In the genomic region with DNA sequence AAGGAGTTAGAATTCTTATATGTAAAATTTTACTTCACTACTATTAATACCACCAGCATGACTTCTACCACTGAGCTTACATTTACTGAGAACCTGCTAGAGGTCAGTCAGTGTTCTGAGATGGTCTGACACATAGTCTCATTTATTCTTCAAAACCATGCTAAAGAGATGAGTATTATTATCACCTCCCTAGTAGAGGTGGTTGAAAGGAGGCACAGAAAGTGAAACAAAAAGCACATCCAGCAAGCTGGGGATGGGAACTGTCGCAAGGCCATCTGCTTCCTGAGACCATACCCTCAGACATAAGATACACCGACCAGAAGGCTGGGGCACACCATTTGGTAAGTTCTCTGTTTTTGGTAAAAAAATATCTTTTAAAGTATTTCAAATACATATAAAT, we compare ENCODE assay signal across 12 cellular contexts.
A peak's percentile ranks its signal among the peaks of the same experiment; 100 is the strongest.
DNase-seq lines count a peak whose midpoint lies in the region; ATAC-seq lines count a peak whose summit lies in the region.
"Had no signal": no experiment of that assay in that cellular context is flagged by ENCODE, and none has a peak within 500 bp of the region (broad histone marks: within the 10 kb centered on the region; RNA-seq: fewer than 3 reads in every experiment).

No MANE protein-coding gene starts in this region.

- H3K27ac Mint-ChIP-seq in activated T-cell treated with anti-CD3 and anti-CD28 coated beads, Interleukin-2, amount 50 U/mL, for 24 hours = peak overlapping the region; percentile 52
- no peak overlapping the region for H3K27ac Mint-ChIP-seq in stimulated activated naive B cell treated with anti-CD40 and anti-IgM and Interleukin-4, amounts not matched to agents 10 μg/mL and 1 μg/mL and 100 μg/mL, for 72 hours
- H3K27ac Mint-ChIP-seq: endodermal cell had no signal

- H2AFZ ChIP-seq in mesenchymal stem cell (ENCODE audit: low read depth, low read length) = no peak overlapping the region

- no peak overlapping the region for H3K18ac ChIP-seq in mesenchymal stem cell (ENCODE audit: low read depth in 1 of 2, low read length in 2 of 2)

- DNase-seq in activated T-cell treated with anti-CD3 and anti-CD28 coated beads, Interleukin-2, amount 50 U/mL, for 24 hours = no peak
- no peak for DNase-seq in activated T-cell treated with anti-CD3 and anti-CD28 coated beads, Interleukin-2, amount 50 U/mL, for 1 hour
- peak; percentile 26 for DNase-seq in Jurkat, Clone E6-1 (ENCODE audit: low read depth, low spot score)
- no peak for DNase-seq in stimulated activated naive B cell treated with anti-CD40 and anti-IgM and Interleukin-4, amounts not matched to agents 10 μg/mL and 1 μg/mL and 100 μg/mL, for 72 hours
- no peak for DNase-seq in retina
- no peak for DNase-seq in mesenchymal stem cell
- DNase-seq: ACHN, endodermal cell, NCI-H2227 treated with DMSO at 0.1 percent for 48 hours, spleen had no signal

- H3K4me2 ChIP-seq in mesenchymal stem cell (ENCODE audit: low read length, poor library complexity, severe bottlenecking) = no peak overlapping the region

- no peak overlapping the region for H3K23ac ChIP-seq in mesenchymal stem cell (ENCODE audit: low read length in 2 of 2)

- H2BK120ac ChIP-seq in mesenchymal stem cell (ENCODE audit: low read depth, low read length) = no peak overlapping the region

- H4K91ac ChIP-seq in mesenchymal stem cell (ENCODE audit: low read length) = no peak overlapping the region

- no peaks in the 10 kb centered on the region for H3K4me1 ChIP-seq in mesenchymal stem cell (ENCODE audit: control insufficient read depth, insufficient read depth, low read depth, low read length)
- H3K4me1 ChIP-seq: spleen had no signal

- H2AK5ac ChIP-seq in mesenchymal stem cell (ENCODE audit: low read length, severe bottlenecking) = no peak overlapping the region

- no peaks in the 10 kb centered on the region for H3K9me3 Mint-ChIP-seq in activated T-cell treated with anti-CD3 and anti-CD28 coated beads, Interleukin-2, amount 50 U/mL, for 24 hours
- no peaks in the 10 kb centered on the region for H3K9me3 Mint-ChIP-seq in stimulated activated naive B cell treated with anti-CD40 and anti-IgM and Interleukin-4, amounts not matched to agents 10 μg/mL and 1 μg/mL and 100 μg/mL, for 72 hours
- H3K9me3 Mint-ChIP-seq: endodermal cell had no signal

- no peaks in the 10 kb centered on the region for H3K27me3 ChIP-seq in mesenchymal stem cell (ENCODE audit: control insufficient read depth in 1 of 2, insufficient read depth in 1 of 2, low read length in 2 of 2)
- H3K27me3 ChIP-seq: spleen had no signal

- H3K4ac ChIP-seq in mesenchymal stem cell (ENCODE audit: low read depth in 1 of 2, low read length in 2 of 2) = no peak overlapping the region

- H3K4me1 Mint-ChIP-seq in activated T-cell treated with anti-CD3 and anti-CD28 coated beads, Interleukin-2, amount 50 U/mL, for 24 hours (ENCODE audit: low read depth) = peaks cover 31% of the 10 kb centered on the region
- no peaks in the 10 kb centered on the region for H3K4me1 Mint-ChIP-seq in stimulated activated naive B cell treated with anti-CD40 and anti-IgM and Interleukin-4, amounts not matched to agents 10 μg/mL and 1 μg/mL and 100 μg/mL, for 72 hours
- H3K4me1 Mint-ChIP-seq: endodermal cell had no signal

- no peak overlapping the region for H2BK5ac ChIP-seq in mesenchymal stem cell (ENCODE audit: low read depth, low read length, poor library complexity, severe bottlenecking)

- H3K9me3 ChIP-seq in mesenchymal stem cell (ENCODE audit: control insufficient read depth, low read length) = no peaks in the 10 kb centered on the region
- H3K9me3 ChIP-seq: spleen had no signal

- peaks cover 86% of the 10 kb centered on the region for H3K36me3 Mint-ChIP-seq in activated T-cell treated with anti-CD3 and anti-CD28 coated beads, Interleukin-2, amount 50 U/mL, for 24 hours (ENCODE audit: low read depth)
- peaks cover 32 to 56% of the 10 kb centered on the region in 2 donors for H3K36me3 Mint-ChIP-seq in stimulated activated naive B cell treated with anti-CD40 and anti-IgM and Interleukin-4, amounts not matched to agents 10 μg/mL and 1 μg/mL and 100 μg/mL, for 72 hours

- H3K4me3 Mint-ChIP-seq in activated T-cell treated with anti-CD3 and anti-CD28 coated beads, Interleukin-2, amount 50 U/mL, for 24 hours = peak overlapping the region; percentile 35
- no peak overlapping the region for H3K4me3 Mint-ChIP-seq in stimulated activated naive B cell treated with anti-CD40 and anti-IgM and Interleukin-4, amounts not matched to agents 10 μg/mL and 1 μg/mL and 100 μg/mL, for 72 hours
- H3K4me3 Mint-ChIP-seq: endodermal cell had no signal

- no peaks in the 10 kb centered on the region for H3K27me3 Mint-ChIP-seq in activated T-cell treated with anti-CD3 and anti-CD28 coated beads, Interleukin-2, amount 50 U/mL, for 24 hours
- H3K27me3 Mint-ChIP-seq in stimulated activated naive B cell treated with anti-CD40 and anti-IgM and Interleukin-4, amounts not matched to agents 10 μg/mL and 1 μg/mL and 100 μg/mL, for 72 hours = no peaks in the 10 kb centered on the region

- WGBS in mesenchymal stem cell = 100% methylated on average over 1 of the region's 2 CpGs

- peaks cover 10 to 27% of the 10 kb centered on the region in 2 experiments for H3K36me3 ChIP-seq in mesenchymal stem cell (ENCODE audit: control insufficient read depth in 1 of 2, insufficient read depth in 2 of 2, low read depth in 1 of 2, low read length in 2 of 2)

- ATAC-seq in GM21619 (IDR thresholded peaks at IDR 0.05; ENCODE audit: unreplicated experiment) (peak; percentile 70), HG02840 (IDR thresholded peaks at IDR 0.05; ENCODE audit: low FRiP score, unreplicated experiment) (no peak)
- ATAC-seq in stimulated activated naive B cell treated with anti-CD40 and anti-IgM and Interleukin-4, amounts not matched to agents 10 μg/mL and 1 μg/mL and 100 μg/mL, for 72 hours (replicated peaks) = peak; percentile 39 to 54

- no peaks in the 10 kb centered on the region for H3K79me1 ChIP-seq in mesenchymal stem cell (replicated peaks; ENCODE audit: low read length, poor library complexity, severe bottlenecking)

- H3K14ac ChIP-seq in mesenchymal stem cell (ENCODE audit: low read length in 2 of 2) = no peak overlapping the region

- H3K4me3 ChIP-seq in Jurkat, Clone E6-1 (ENCODE audit: low read length) = no peak overlapping the region
- H3K4me3 ChIP-seq in mesenchymal stem cell (ENCODE audit: insufficient read depth in 1 of 2, low read depth in 1 of 2, low read length in 2 of 2) = no peak overlapping the region
- H3K4me3 ChIP-seq: spleen had no signal

- no peak overlapping the region for H2BK15ac ChIP-seq in mesenchymal stem cell (ENCODE audit: low read depth, poor library complexity, severe bottlenecking)

- H4K8ac ChIP-seq in mesenchymal stem cell (ENCODE audit: low read length) = no peak overlapping the region

- no peak overlapping the region for H3K9ac ChIP-seq in mesenchymal stem cell (ENCODE audit: low read length)

- H2BK12ac ChIP-seq in mesenchymal stem cell (ENCODE audit: low read length in 2 of 2) = no peak overlapping the region

- no peak overlapping the region for H3K27ac ChIP-seq in mesenchymal stem cell (ENCODE audit: low read length, poor library complexity, severe bottlenecking)
- H3K27ac ChIP-seq: spleen had no signal
